Comparison of ENCODE assay signal across 1 cellular context in genomic region chr20:50528804-50529351, GRCh38.
TF ChIP-seq lines count a peak whose summit lies in the region.

No MANE protein-coding gene starts in this region.

TF ChIP-seq in GM12878, 131 proteins besides CTCF, POLR2A, EP300 and RAD21 (continued from another document and continues in another):
- TF ChIP-seq IRF5 (IDR thresholded peaks at IDR 0.05; ENCODE audit: borderline replicate concordance) = no peak
- no peak for TF ChIP-seq BRCA1 (IDR thresholded peaks at IDR 0.05; ENCODE audit: low read depth, low read length)
- no peak for TF ChIP-seq JUNB (IDR thresholded peaks at IDR 0.05)
- TF ChIP-seq ESRRA (IDR thresholded peaks at IDR 0.05; ENCODE audit: low read length) = no peak
- TF ChIP-seq CEBPZ (IDR thresholded peaks at IDR 0.05; ENCODE audit: low read depth, low read length) = no peak
- TF ChIP-seq BCL11A (IDR thresholded peaks at IDR 0.05; ENCODE audit: low read depth, low read length) = no peak
- TF ChIP-seq SPI1 (IDR thresholded peaks at IDR 0.05; ENCODE audit: borderline replicate concordance, insufficient read depth, low read depth, low read length) = peak; percentile 46; the same call in 1 of the 2 replicates
- TF ChIP-seq MYB (IDR thresholded peaks at IDR 0.05; ENCODE audit: borderline replicate concordance, low read depth, low read length) = no peak
- TF ChIP-seq ATF3 (IDR thresholded peaks at IDR 0.05; ENCODE audit: borderline replicate concordance, extremely low read depth, low read depth, low read length) = no peak
- TF ChIP-seq CHD1 (IDR thresholded peaks at IDR 0.05; ENCODE audit: low read depth, low read length) = no peak
- TF ChIP-seq TCF7 (IDR thresholded peaks at IDR 0.05; ENCODE audit: borderline replicate concordance) = no peak
- no peak for TF ChIP-seq GABPA (IDR thresholded peaks at IDR 0.05; ENCODE audit: low read depth)
- TF ChIP-seq ZNF217 (IDR thresholded peaks at IDR 0.05) = no peak
- no peak for TF ChIP-seq BCLAF1 (IDR thresholded peaks at IDR 0.05)
- no peak for TF ChIP-seq SUZ12 (IDR thresholded peaks at IDR 0.05; ENCODE audit: unreplicated experiment)
- no peak for TF ChIP-seq KAT2A (conservative IDR thresholded peaks at IDR 0.05; ENCODE audit: control insufficient read depth, low read depth, low read length)
- no peak for TF ChIP-seq E2F8 (IDR thresholded peaks at IDR 0.05; ENCODE audit: low read depth, partially characterized antibody)
- TF ChIP-seq KDM1A (IDR thresholded peaks at IDR 0.05; ENCODE audit: borderline replicate concordance) = no peak
- no peak for TF ChIP-seq NR2C2 (IDR thresholded peaks at IDR 0.05; ENCODE audit: borderline replicate concordance, control insufficient read depth, insufficient read length, low read depth)
- TF ChIP-seq TBL1XR1 (IDR thresholded peaks at IDR 0.05; ENCODE audit: low read depth, low read length) = no peak
- no peak for TF ChIP-seq YBX1 (IDR thresholded peaks at IDR 0.05)
- TF ChIP-seq SMAD1 (IDR thresholded peaks at IDR 0.05; ENCODE audit: low read depth, partially characterized antibody) = no peak
- TF ChIP-seq BHLHE40 (IDR thresholded peaks at IDR 0.05; ENCODE audit: borderline replicate concordance in 1 of 2, low read depth in 2 of 2, low read length in 1 of 2) = peak; percentile 20; a peak in 2 of 4 replicates
- no peak for TF ChIP-seq ZNF207 (IDR thresholded peaks at IDR 0.05; ENCODE audit: borderline replicate concordance)
- TF ChIP-seq SUPT20H (IDR thresholded peaks at IDR 0.05; ENCODE audit: borderline replicate concordance, control insufficient read depth, low read depth, low read length) = no peak
- TF ChIP-seq CEBPB (IDR thresholded peaks at IDR 0.05; ENCODE audit: borderline replicate concordance in 1 of 2, low read depth in 2 of 2, low read length in 2 of 2) = no peak
- no peak for TF ChIP-seq ASH2L (IDR thresholded peaks at IDR 0.05; ENCODE audit: borderline replicate concordance, low read depth)
- no peak for TF ChIP-seq TCF12 (IDR thresholded peaks at IDR 0.05; ENCODE audit: low read depth, low read length)
- 0 out of 2 replicates have a peak, but pooled peaks have one; percentile 25 for TF ChIP-seq NR2F1 (conservative IDR thresholded peaks at IDR 0.05)
- no peak for TF ChIP-seq POLR2AphosphoS5 (IDR thresholded peaks at IDR 0.05; ENCODE audit: low read length)
- TF ChIP-seq BMI1 (IDR thresholded peaks at IDR 0.05; ENCODE audit: borderline replicate concordance) = no peak
- TF ChIP-seq TARDBP (IDR thresholded peaks at IDR 0.05; ENCODE audit: borderline replicate concordance) = no peak
- peak; percentile 67; the same call in 1 of the 2 replicates for TF ChIP-seq GATAD2B (conservative IDR thresholded peaks at IDR 0.05; ENCODE audit: low read depth)
- TF ChIP-seq MTA3 (IDR thresholded peaks at IDR 0.05; ENCODE audit: borderline replicate concordance, low read length) = peak; percentile 70; the same call in 1 of the 2 replicates
- TF ChIP-seq RB1 (IDR thresholded peaks at IDR 0.05; ENCODE audit: borderline replicate concordance) = no peak
- no peak for TF ChIP-seq ELK1 (IDR thresholded peaks at IDR 0.05; ENCODE audit: low read depth, low read length)
- no peak for TF ChIP-seq CBX3 (IDR thresholded peaks at IDR 0.05; ENCODE audit: borderline replicate concordance, low read depth)
- no peak for TF ChIP-seq ZBTB11 (CRISPR knock-in tag; IDR thresholded peaks at IDR 0.05)
- TF ChIP-seq ZNF274 (IDR thresholded peaks at IDR 0.05; ENCODE audit: insufficient read depth, insufficient read length) = no peak
- no peak for TF ChIP-seq RELA (IDR thresholded peaks at IDR 0.05; ENCODE audit: borderline replicate concordance, partially characterized antibody)
- TF ChIP-seq ZBTB33 (IDR thresholded peaks at IDR 0.05) = no peak
- TF ChIP-seq CBX5 (IDR thresholded peaks at IDR 0.05; ENCODE audit: low read depth) = no peak
- TF ChIP-seq SKIL (IDR thresholded peaks at IDR 0.05; ENCODE audit: low read depth, poor library complexity, severe bottlenecking) = peak; percentile 63
- TF ChIP-seq SMAD5 (IDR thresholded peaks at IDR 0.05; ENCODE audit: low read depth) = no peak
